In the genomic region with DNA sequence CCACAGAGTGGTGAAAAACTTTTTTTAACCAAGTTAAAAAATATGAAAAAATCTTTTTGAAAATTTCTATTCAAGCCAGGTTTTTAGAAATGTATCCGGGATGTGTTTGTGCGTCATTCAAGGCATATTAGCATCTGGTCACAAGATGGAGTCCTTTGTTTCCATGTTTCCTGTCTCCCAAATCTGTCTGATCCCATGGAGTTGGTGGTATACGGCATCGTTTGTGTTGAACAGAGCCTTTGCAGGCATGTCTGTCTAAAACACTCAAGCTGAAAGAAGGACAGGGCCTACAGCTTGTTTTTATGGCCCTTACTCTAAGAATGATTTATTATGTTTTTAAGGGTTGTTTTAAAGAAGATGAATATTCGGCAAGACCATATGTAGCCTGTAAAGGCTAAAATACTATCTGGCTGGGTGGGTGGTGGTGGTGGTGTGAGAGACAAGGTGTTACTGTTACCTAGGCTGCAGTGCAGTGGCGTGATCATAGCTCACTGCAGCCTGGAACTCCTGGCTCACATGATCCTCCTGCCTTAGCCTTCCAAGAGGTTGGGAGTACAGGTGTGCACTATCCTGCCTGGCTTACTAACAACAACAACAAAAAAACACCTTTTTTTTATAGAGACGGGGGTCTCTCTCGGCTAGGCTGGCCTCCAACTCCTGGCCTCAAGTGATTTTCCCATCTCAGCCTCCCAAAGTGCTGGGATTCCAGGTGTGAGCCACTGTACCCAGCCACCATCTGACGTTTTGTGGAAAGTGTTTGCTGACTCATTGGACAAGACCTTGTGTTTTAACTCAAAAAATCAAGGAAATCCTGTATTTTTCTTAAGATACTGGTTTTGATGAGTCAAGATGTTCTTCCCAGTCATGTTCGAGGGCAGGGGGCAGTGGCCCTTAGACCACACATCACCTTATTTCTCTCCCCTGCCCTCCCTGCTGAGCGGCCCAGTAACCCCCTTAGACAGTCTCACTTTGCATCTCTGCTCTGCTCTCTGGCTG, we compare ENCODE assay signal across 15 cellular contexts. TPM values are rescaled to one million over a fixed set of nuclear protein-coding genes. Genes with fewer than 3 reads are reported as not detected.
A peak's percentile ranks its signal among the peaks of the same experiment; 100 is the strongest.
DNase-seq lines count a peak whose midpoint lies in the region; ATAC-seq and TF ChIP-seq lines count a peak whose summit lies in the region.
"Had no signal": no experiment of that assay in that cellular context is flagged by ENCODE, and none has a peak within 500 bp of the region (broad histone marks: within the 10 kb centered on the region; RNA-seq: fewer than 3 reads in every experiment).

No MANE protein-coding gene starts in this region.

- no peak overlapping the region for H3K4me3 Mint-ChIP-seq in activated CD4-positive, alpha-beta memory T cell treated with anti-CD3 and anti-CD28 coated beads for 36 hours
- H3K4me3 Mint-ChIP-seq in activated CD4-positive, alpha-beta memory T cell treated with anti-CD3 and anti-CD28 coated beads, Interleukin-2, amount 10 ng/mL, durations not matched to agents 7 days and 5 days: no peak overlapping the region
- no peak overlapping the region for H3K4me3 Mint-ChIP-seq in activated T-helper 17 cell treated with anti-CD3 and anti-CD28 coated beads, Interleukin-2, amount 50 U/mL, for 72 hours
- H3K4me3 Mint-ChIP-seq in stimulated activated effector memory CD8-positive, alpha-beta T cell treated with anti-CD3 and anti-CD28 coated beads, Interleukin-12 subunit alpha, Interleukin-12 subunit beta, amount 100 ng/mL, for 72 hours: no peak overlapping the region

- TF ChIP-seq CTCF in fibroblast of pulmonary artery (IDR thresholded peaks at IDR 0.05; ENCODE audit: low read length, missing control alignments): no peak

- intact Hi-C loops in activated CD4-positive, alpha-beta memory T cell treated with anti-CD3 and anti-CD28 coated beads for 36 hours (cut with micrococcal nuclease): loop anchor here (5.0 to 10.0 kb wide), 2 partner anchors 65 to 267 kb away; a partner anchor contains a TSS

- ATAC-seq in activated T-helper 17 cell treated with anti-CD3 and anti-CD28 coated beads, Interleukin-2, amount 50 U/mL, for 72 hours (replicated peaks): no peak
- no peak for ATAC-seq in stimulated activated effector memory CD8-positive, alpha-beta T cell treated with anti-CD3 and anti-CD28 coated beads, Interleukin-12 subunit alpha, Interleukin-12 subunit beta, amount 100 ng/mL, for 72 hours
- ATAC-seq: gastrocnemius medialis, left lobe of liver had no signal

- H3K27ac Mint-ChIP-seq in activated CD4-positive, alpha-beta memory T cell treated with anti-CD3 and anti-CD28 coated beads for 36 hours: peak overlapping the region; percentile 56
- no peak overlapping the region for H3K27ac Mint-ChIP-seq in activated CD4-positive, alpha-beta memory T cell treated with anti-CD3 and anti-CD28 coated beads, Interleukin-2, amount 10 ng/mL, durations not matched to agents 7 days and 5 days
- peak overlapping the region; percentile 51 for H3K27ac Mint-ChIP-seq in activated T-helper 17 cell treated with anti-CD3 and anti-CD28 coated beads, Interleukin-2, amount 50 U/mL, for 72 hours
- H3K27ac Mint-ChIP-seq in stimulated activated effector memory CD8-positive, alpha-beta T cell treated with anti-CD3 and anti-CD28 coated beads, Interleukin-12 subunit alpha, Interleukin-12 subunit beta, amount 100 ng/mL, for 72 hours: peak overlapping the region; percentile 66

- H3K27me3 Mint-ChIP-seq in activated CD4-positive, alpha-beta memory T cell treated with anti-CD3 and anti-CD28 coated beads for 36 hours: no peaks in the 10 kb centered on the region
- H3K27me3 Mint-ChIP-seq in activated CD4-positive, alpha-beta memory T cell treated with anti-CD3 and anti-CD28 coated beads, Interleukin-2, amount 10 ng/mL, durations not matched to agents 7 days and 5 days: no peaks in the 10 kb centered on the region
- no peaks in the 10 kb centered on the region for H3K27me3 Mint-ChIP-seq in activated T-helper 17 cell treated with anti-CD3 and anti-CD28 coated beads, Interleukin-2, amount 50 U/mL, for 72 hours

- no peak for DNase-seq in activated CD4-positive, alpha-beta memory T cell treated with anti-CD3 and anti-CD28 coated beads for 36 hours
- DNase-seq in activated CD4-positive, alpha-beta memory T cell treated with anti-CD3 and anti-CD28 coated beads, Interleukin-2, amount 10 ng/mL, durations not matched to agents 7 days and 5 days: no peak
- DNase-seq in fibroblast of pulmonary artery (ENCODE audit: low read depth) (peak; percentile 25), NCI-H510A treated with DMSO at 0.1 percent for 48 hours (lab: John Stamatoyannopoulos, UW) (no peak), HuH-7.5 (ENCODE audit: low spot score) (no peak), NCI-H146 treated with DMSO at 0.1 percent for 48 hours (lab: John Stamatoyannopoulos, UW; ENCODE audit: unreplicated experiment) (no peak)
- no peak for DNase-seq in stimulated activated effector memory CD8-positive, alpha-beta T cell treated with anti-CD3 and anti-CD28 coated beads, Interleukin-12 subunit alpha, Interleukin-12 subunit beta, amount 100 ng/mL, for 72 hours (ENCODE audit: low spot score in 2 of 2)
- DNase-seq: ACHN, colonic mucosa, gastrocnemius medialis, NCI-H1694 treated with DMSO at 0.1 percent for 48 hours, SHP77 treated with DMSO at 0.1 percent for 48 hours, spleen had no signal

- peaks cover 24% of the 10 kb centered on the region for H3K36me3 Mint-ChIP-seq in activated CD4-positive, alpha-beta memory T cell treated with anti-CD3 and anti-CD28 coated beads for 36 hours
- H3K36me3 Mint-ChIP-seq in activated CD4-positive, alpha-beta memory T cell treated with anti-CD3 and anti-CD28 coated beads, Interleukin-2, amount 10 ng/mL, durations not matched to agents 7 days and 5 days (ENCODE audit: low read depth): peaks cover 57% of the 10 kb centered on the region
- peaks cover 98% of the 10 kb centered on the region for H3K36me3 Mint-ChIP-seq in activated T-helper 17 cell treated with anti-CD3 and anti-CD28 coated beads, Interleukin-2, amount 50 U/mL, for 72 hours (ENCODE audit: low read depth)
- H3K36me3 Mint-ChIP-seq in stimulated activated effector memory CD8-positive, alpha-beta T cell treated with anti-CD3 and anti-CD28 coated beads, Interleukin-12 subunit alpha, Interleukin-12 subunit beta, amount 100 ng/mL, for 72 hours: peaks cover 92% of the 10 kb centered on the region

- H3K9me3 Mint-ChIP-seq in activated CD4-positive, alpha-beta memory T cell treated with anti-CD3 and anti-CD28 coated beads for 36 hours: no peaks in the 10 kb centered on the region
- no peaks in the 10 kb centered on the region for H3K9me3 Mint-ChIP-seq in activated CD4-positive, alpha-beta memory T cell treated with anti-CD3 and anti-CD28 coated beads, Interleukin-2, amount 10 ng/mL, durations not matched to agents 7 days and 5 days
- no peaks in the 10 kb centered on the region for H3K9me3 Mint-ChIP-seq in activated T-helper 17 cell treated with anti-CD3 and anti-CD28 coated beads, Interleukin-2, amount 50 U/mL, for 72 hours
- H3K9me3 Mint-ChIP-seq in stimulated activated effector memory CD8-positive, alpha-beta T cell treated with anti-CD3 and anti-CD28 coated beads, Interleukin-12 subunit alpha, Interleukin-12 subunit beta, amount 100 ng/mL, for 72 hours: no peaks in the 10 kb centered on the region

- CTCF ChIA-PET in activated CD4-positive, alpha-beta memory T cell treated with anti-CD3 and anti-CD28 coated beads for 36 hours (lab: Charles Lee): interaction anchor here (0.7 to 3.2 kb wide), 5 partner anchors 19 to 278 kb away, joined by 3 to 14 read pairs (median 5); no protein-coding TSS in a partner anchor
- CTCF ChIA-PET in activated CD4-positive, alpha-beta memory T cell treated with anti-CD3 and anti-CD28 coated beads, Interleukin-2, amount 10 ng/mL, durations not matched to agents 7 days and 5 days (lab: Charles Lee): no interaction called here

- no peak overlapping the region for H3K4me3 ChIP-seq in fibroblast of pulmonary artery (replicated peaks; ENCODE audit: low read depth, low read length)
- H3K4me3 ChIP-seq: colonic mucosa, gastrocnemius medialis, spleen had no signal

- POLR2A ChIA-PET in activated CD4-positive, alpha-beta memory T cell treated with anti-CD3 and anti-CD28 coated beads for 36 hours (lab: Charles Lee): no interaction called here
- POLR2A ChIA-PET in activated CD4-positive, alpha-beta memory T cell treated with anti-CD3 and anti-CD28 coated beads, Interleukin-2, amount 10 ng/mL, durations not matched to agents 7 days and 5 days (lab: Charles Lee): interaction anchor here (0.8 kb wide), 1 partner anchor 59 kb away, joined by 3 read pairs; a partner anchor contains a TSS

- H3K4me1 Mint-ChIP-seq in activated CD4-positive, alpha-beta memory T cell treated with anti-CD3 and anti-CD28 coated beads for 36 hours (ENCODE audit: low read depth): peaks cover 12% of the 10 kb centered on the region
- H3K4me1 Mint-ChIP-seq in activated CD4-positive, alpha-beta memory T cell treated with anti-CD3 and anti-CD28 coated beads, Interleukin-2, amount 10 ng/mL, durations not matched to agents 7 days and 5 days: peaks cover 20% of the 10 kb centered on the region
- peaks cover 12% of the 10 kb centered on the region for H3K4me1 Mint-ChIP-seq in activated T-helper 17 cell treated with anti-CD3 and anti-CD28 coated beads, Interleukin-2, amount 50 U/mL, for 72 hours
- H3K4me1 Mint-ChIP-seq in stimulated activated effector memory CD8-positive, alpha-beta T cell treated with anti-CD3 and anti-CD28 coated beads, Interleukin-12 subunit alpha, Interleukin-12 subunit beta, amount 100 ng/mL, for 72 hours: peaks cover 21% of the 10 kb centered on the region

RNA-seq across cellular contexts. Expression of a gene that starts 52.2 kb away (rescaled TPM):
- 100 to 1,000 TPM; 117 to 119 TPM for total RNA-seq in activated CD4-positive, alpha-beta memory T cell treated with anti-CD3 and anti-CD28 coated beads for 36 hours
- total RNA-seq in activated CD4-positive, alpha-beta memory T cell treated with anti-CD3 and anti-CD28 coated beads, Interleukin-2, amount 10 ng/mL, durations not matched to agents 7 days and 5 days: 100 to 1,000 TPM; 115 to 133 TPM
- total RNA-seq in activated T-helper 17 cell treated with anti-CD3 and anti-CD28 coated beads, Interleukin-2, amount 50 U/mL, for 72 hours: 100 to 1,000 TPM; 112 to 117 TPM

RNA-seq across cellular contexts. Expression of a gene that starts 59.3 kb away (rescaled TPM):
- 10 to 100 TPM; 61.9 to 62.6 TPM for total RNA-seq in activated CD4-positive, alpha-beta memory T cell treated with anti-CD3 and anti-CD28 coated beads for 36 hours
- 10 to 100 TPM; 85.4 to 85.5 TPM for total RNA-seq in activated CD4-positive, alpha-beta memory T cell treated with anti-CD3 and anti-CD28 coated beads, Interleukin-2, amount 10 ng/mL, durations not matched to agents 7 days and 5 days
- 100 to 1,000 TPM in 1 of 2 donors, 10 to 100 TPM in 1; 85.0 to 120 TPM for total RNA-seq in activated T-helper 17 cell treated with anti-CD3 and anti-CD28 coated beads, Interleukin-2, amount 50 U/mL, for 72 hours
